In genomic region chr13:113354831-113355610, GRCh38 we compare ENCODE assay signal across 21 cellular contexts.
"Had no signal": no experiment of that assay in that cellular context is flagged by ENCODE, and none has a peak within 500 bp of the region (broad histone marks: within the 10 kb centered on the region; RNA-seq: fewer than 3 reads in every experiment).

No MANE protein-coding gene starts in this region.

- H3K27ac Mint-ChIP-seq: naive B cell; nephron; stimulated activated effector memory CD8-positive, alpha-beta T cell treated with anti-CD3 and anti-CD28 coated beads, Interleukin-12 subunit alpha, Interleukin-12 subunit beta, amount 100 ng/mL, for 72 hours; stimulated activated naive CD8-positive, alpha-beta T cell treated with anti-CD3 and anti-CD28 coated beads, Interleukin-15, Interleukin-2, amounts not matched to agents 100 ng/mL and 50 ng/mL, for 24 hours had no signal

- H3K4me1 ChIP-seq: gastroesophageal sphincter, sigmoid colon, tibial artery had no signal

- H3K9me3 Mint-ChIP-seq: central memory CD8-positive, alpha-beta T cell; naive B cell; nephron; stimulated activated effector memory CD8-positive, alpha-beta T cell treated with anti-CD3 and anti-CD28 coated beads, Interleukin-12 subunit alpha, Interleukin-12 subunit beta, amount 100 ng/mL, for 72 hours; stimulated activated naive CD8-positive, alpha-beta T cell treated with anti-CD3 and anti-CD28 coated beads, Interleukin-15, Interleukin-2, amounts not matched to agents 100 ng/mL and 50 ng/mL, for 24 hours had no signal

- ATAC-seq: esophagus mucosa; gastroesophageal sphincter; left lung; stimulated activated effector memory CD8-positive, alpha-beta T cell treated with anti-CD3 and anti-CD28 coated beads, Interleukin-12 subunit alpha, Interleukin-12 subunit beta, amount 100 ng/mL, for 72 hours had no signal

- H3K4me3 ChIP-seq: gastroesophageal sphincter, left lung, lung, sigmoid colon, skin epidermis, tibial artery, upper lobe of left lung had no signal

- H3K27ac ChIP-seq: gastroesophageal sphincter, left lung, neutrophil, sigmoid colon, skin epidermis, tibial artery, upper lobe of left lung had no signal

- DNase-seq: effector memory CD4-positive, alpha-beta T cell; glutamatergic neuron; islet precursor cell; left lung; mesenchymal stem cell; naive B cell; sigmoid colon; stimulated activated CD4-positive, alpha-beta T cell treated with anti-CD3 and anti-CD28 coated beads, Interleukin-4, amount 100 ng/mL, for 1 hour; stimulated activated CD8-positive, alpha-beta memory T cell treated with anti-CD3 and anti-CD28 coated beads, Interleukin-4, amount 100 ng/mL, for 48 hours had no signal

- H3K36me3 ChIP-seq: left lung, neutrophil had no signal

- FAIRE-seq: endometrium had no signal

- H3K4me1 Mint-ChIP-seq: central memory CD8-positive, alpha-beta T cell; naive B cell; nephron; stimulated activated effector memory CD8-positive, alpha-beta T cell treated with anti-CD3 and anti-CD28 coated beads, Interleukin-12 subunit alpha, Interleukin-12 subunit beta, amount 100 ng/mL, for 72 hours had no signal

- H3K36me3 Mint-ChIP-seq: naive B cell; stimulated activated effector memory CD8-positive, alpha-beta T cell treated with anti-CD3 and anti-CD28 coated beads, Interleukin-12 subunit alpha, Interleukin-12 subunit beta, amount 100 ng/mL, for 72 hours had no signal

- H3K4me3 Mint-ChIP-seq: central memory CD8-positive, alpha-beta T cell; nephron; stimulated activated effector memory CD8-positive, alpha-beta T cell treated with anti-CD3 and anti-CD28 coated beads, Interleukin-12 subunit alpha, Interleukin-12 subunit beta, amount 100 ng/mL, for 72 hours; stimulated activated naive CD8-positive, alpha-beta T cell treated with anti-CD3 and anti-CD28 coated beads, Interleukin-15, Interleukin-2, amounts not matched to agents 100 ng/mL and 50 ng/mL, for 24 hours had no signal

- H3K9me3 ChIP-seq: gastroesophageal sphincter, left lung, neutrophil, sigmoid colon, tibial artery, upper lobe of left lung had no signal
